20 cellular contexts compared by ENCODE assay signal in genomic region chr6:149580880-149581279, GRCh38. TPM values are rescaled to one million over a fixed set of nuclear protein-coding genes. Genes with fewer than 3 reads are reported as not detected.
DNase-seq lines count a peak whose midpoint lies in the region; ATAC-seq and TF ChIP-seq lines count a peak whose summit lies in the region.
"Had no signal": no experiment of that assay in that cellular context is flagged by ENCODE, and none has a peak within 500 bp of the region (broad histone marks: within the 10 kb centered on the region; RNA-seq: fewer than 3 reads in every experiment).

No MANE protein-coding gene starts in this region.

- H3K9me3 ChIP-seq in RWPE2 (ENCODE audit: severe bottlenecking), result no peaks in the 10 kb centered on the region
- H3K9me3 ChIP-seq: BLaER1, Caco-2 had no signal

- no peak overlapping the region for H3K4me3 Mint-ChIP-seq in activated CD4-positive, alpha-beta T cell treated with anti-CD3 and anti-CD28 coated beads, Interleukin-2, amount 10 ng/mL, durations not matched to agents 24 days and 14 days
- no peak overlapping the region for H3K4me3 Mint-ChIP-seq in nephron progenitor cell
- H3K4me3 Mint-ChIP-seq: B cell; CD4-positive, CD25-positive, alpha-beta regulatory T cell; CD8-positive, alpha-beta T cell; GM23338; H9 had no signal

- no peaks in the 10 kb centered on the region for H3K9me3 Mint-ChIP-seq in activated CD4-positive, alpha-beta T cell treated with anti-CD3 and anti-CD28 coated beads, Interleukin-2, amount 10 ng/mL, durations not matched to agents 24 days and 14 days
- no peaks in the 10 kb centered on the region for H3K9me3 Mint-ChIP-seq in nephron progenitor cell
- H3K9me3 Mint-ChIP-seq: CD4-positive, CD25-positive, alpha-beta regulatory T cell; CD8-positive, alpha-beta T cell; GM23338; H9 had no signal

- no peaks in the 10 kb centered on the region for H3K4me1 Mint-ChIP-seq in activated CD4-positive, alpha-beta T cell treated with anti-CD3 and anti-CD28 coated beads, Interleukin-2, amount 10 ng/mL, durations not matched to agents 24 days and 14 days
- H3K4me1 Mint-ChIP-seq in nephron progenitor cell, result no peaks in the 10 kb centered on the region
- H3K4me1 Mint-ChIP-seq: B cell, GM23338, H9 had no signal

- peak overlapping the region; percentile 29 for H3K27ac Mint-ChIP-seq in activated CD4-positive, alpha-beta T cell treated with anti-CD3 and anti-CD28 coated beads, Interleukin-2, amount 10 ng/mL, durations not matched to agents 24 days and 14 days
- H3K27ac Mint-ChIP-seq in nephron progenitor cell, result peak overlapping the region; percentile 11
- H3K27ac Mint-ChIP-seq: B cell; CD4-positive, CD25-positive, alpha-beta regulatory T cell; CD8-positive, alpha-beta T cell; GM23338; H9 had no signal

- no peak overlapping the region for H3K4me3 ChIP-seq in RWPE2 (ENCODE audit: severe bottlenecking)
- H3K4me3 ChIP-seq: BLaER1, GM23338 had no signal

- intact Hi-C loops in activated CD4-positive, alpha-beta T cell treated with anti-CD3 and anti-CD28 coated beads, Interleukin-2, amount 10 ng/mL, durations not matched to agents 24 days and 14 days (cut with micrococcal nuclease), result no loop called here

- DNase-seq in activated CD4-positive, alpha-beta T cell treated with anti-CD3 and anti-CD28 coated beads, Interleukin-2, amount 10 ng/mL, durations not matched to agents 24 days and 14 days, result no peak
- DNase-seq in activated CD4-positive, alpha-beta T cell treated with anti-CD3 and anti-CD28 coated beads, Interleukin-2, amount 50 U/mL, for 4 hours, result no peak
- no peak for DNase-seq in RWPE2 (ENCODE audit: low spot score)
- peak; percentile 50 for DNase-seq in epithelial cell of prostate (ENCODE audit: low read depth, low spot score)
- no peak for DNase-seq in nephron progenitor cell
- no peak for DNase-seq in RPMI8226
- no peak for DNase-seq in left lobe of liver (ENCODE audit: low spot score)
- no peak for DNase-seq in inferior parietal cortex (ENCODE audit: extremely low spot score)
- DNase-seq: Caco-2; CD4-positive, CD25-positive, alpha-beta regulatory T cell; CD8-positive, alpha-beta T cell; DMS153; DND-41; H9 had no signal

- no peaks in the 10 kb centered on the region for H3K27me3 Mint-ChIP-seq in activated CD4-positive, alpha-beta T cell treated with anti-CD3 and anti-CD28 coated beads, Interleukin-2, amount 10 ng/mL, durations not matched to agents 24 days and 14 days
- H3K27me3 Mint-ChIP-seq in nephron progenitor cell (ENCODE audit: low read depth, poor library complexity), result no peaks in the 10 kb centered on the region
- H3K27me3 Mint-ChIP-seq: B cell; CD4-positive, CD25-positive, alpha-beta regulatory T cell had no signal

- TF ChIP-seq CTCF in RWPE2 (IDR thresholded peaks at IDR 0.05; ENCODE audit: poor library complexity, severe bottlenecking) (no peak), nephron progenitor cell (IDR thresholded peaks at IDR 0.05) (no peak)

- H3K36me3 Mint-ChIP-seq in activated CD4-positive, alpha-beta T cell treated with anti-CD3 and anti-CD28 coated beads, Interleukin-2, amount 10 ng/mL, durations not matched to agents 24 days and 14 days (ENCODE audit: low read depth), result peaks cover 25% of the 10 kb centered on the region
- peaks cover 65% of the 10 kb centered on the region for H3K36me3 Mint-ChIP-seq in nephron progenitor cell (ENCODE audit: low read depth)

- H3K36me3 ChIP-seq in RWPE2 (ENCODE audit: low read depth), result peaks cover 61% of the 10 kb centered on the region

- H3K27ac ChIP-seq in RWPE2 (ENCODE audit: poor library complexity, severe bottlenecking) (peak overlapping the region; percentile 42), epithelial cell of prostate (peak overlapping the region; percentile 82)
- H3K27ac ChIP-seq: 22Rv1, BLaER1, C4-2B had no signal

- H3K27me3 ChIP-seq in RWPE2 (ENCODE audit: insufficient read depth, poor library complexity, severe bottlenecking), result no peaks in the 10 kb centered on the region
- H3K27me3 ChIP-seq: BLaER1 had no signal

- ATAC-seq in RWPE2 (ENCODE audit: low read depth), result peak; percentile 94
- ATAC-seq in left lobe of liver, result no peak
- ATAC-seq: CD8-positive, alpha-beta T cell; GM23338; HCT116 had no signal

- peaks cover 15% of the 10 kb centered on the region for H3K4me1 ChIP-seq in RWPE2 (ENCODE audit: insufficient read depth, poor library complexity, severe bottlenecking)
- H3K4me1 ChIP-seq: BLaER1, Caco-2 had no signal

RNA-seq across cellular contexts. Expression of gene GINM1, which starts 14.7 kb away (rescaled TPM):
- total RNA-seq in activated CD4-positive, alpha-beta T cell treated with anti-CD3 and anti-CD28 coated beads, Interleukin-2, amount 10 ng/mL, durations not matched to agents 24 days and 14 days, result 18.0 and 19.9 TPM in 2 replicates
- 18.6 TPM for total RNA-seq in left lobe of liver

RNA-seq across cellular contexts. Expression of gene PPIL4, which starts 35.0 kb away (rescaled TPM):
- total RNA-seq in activated CD4-positive, alpha-beta T cell treated with anti-CD3 and anti-CD28 coated beads, Interleukin-2, amount 10 ng/mL, durations not matched to agents 24 days and 14 days, result 24.2 and 28.4 TPM in 2 replicates
- total RNA-seq in left lobe of liver, result 7.0 TPM
